Comparison of ENCODE assay signal across 8 cellular contexts in genomic region chr10:126598009-126598408, GRCh38.
DNase-seq lines count a peak whose midpoint lies in the region; ATAC-seq and TF ChIP-seq lines count a peak whose summit lies in the region.

No MANE protein-coding gene starts in this region.

- intact Hi-C loops in CD4-positive, alpha-beta T cell (cut with DNase I, micrococcal nuclease), result no loop called here

- no peaks in the 10 kb centered on the region for H3K36me3 Mint-ChIP-seq in activated T-helper 17 cell treated with anti-CD3 and anti-CD28 coated beads, Interleukin-2, amount 50 U/mL, for 72 hours (ENCODE audit: low read depth)
- no peaks in the 10 kb centered on the region for H3K36me3 Mint-ChIP-seq in CD4-positive, alpha-beta T cell (ENCODE audit: low read depth)

- peaks cover 2% of the 10 kb centered on the region for H3K27me3 Mint-ChIP-seq in activated T-helper 17 cell treated with anti-CD3 and anti-CD28 coated beads, Interleukin-2, amount 50 U/mL, for 72 hours
- H3K27me3 Mint-ChIP-seq in CD4-positive, alpha-beta T cell, result no peaks in the 10 kb centered on the region

- no peak overlapping the region for H3K4me3 Mint-ChIP-seq in activated T-helper 17 cell treated with anti-CD3 and anti-CD28 coated beads, Interleukin-2, amount 50 U/mL, for 72 hours
- no peak overlapping the region for H3K4me3 Mint-ChIP-seq in CD4-positive, alpha-beta T cell

- H3K27ac ChIP-seq in AG04450 (ENCODE audit: low read depth, low read length), result no peak overlapping the region
- H3K27ac ChIP-seq in CD4-positive, alpha-beta T cell (ENCODE audit: low read depth, low read length), result no peak overlapping the region

- H3K9me3 ChIP-seq in AG04450 (ENCODE audit: control insufficient read depth, insufficient read depth, low read length), result no peaks in the 10 kb centered on the region
- H3K9me3 ChIP-seq in CD4-positive, alpha-beta T cell (ENCODE audit: control insufficient read depth, low read length), result no peaks in the 10 kb centered on the region

- POLR2A ChIA-PET in AG04450 (lab: Yijun Ruan, JAX), result interaction anchor here (0.6 kb wide), 1 partner anchor 314 kb away, joined by 4 read pairs; no protein-coding TSS in a partner anchor
- POLR2A ChIA-PET in CD4-positive, alpha-beta T cell (lab: Charles Lee), result no interaction called here

- peak; percentile 66 for TF ChIP-seq CTCF in AG04450 (IDR thresholded peaks at IDR 0.05; ENCODE audit: low read depth, low read length)
- no peak for TF ChIP-seq CTCF in CD4-positive, alpha-beta T cell (IDR thresholded peaks at IDR 0.05)

- ATAC-seq in activated T-helper 17 cell treated with anti-CD3 and anti-CD28 coated beads, Interleukin-2, amount 50 U/mL, for 72 hours (replicated peaks), result peak; percentile 44
- ATAC-seq in CD4-positive, alpha-beta T cell (ENCODE audit: poor library complexity), result no peak
- no peak for ATAC-seq in HG03135 (IDR thresholded peaks at IDR 0.05; ENCODE audit: unreplicated experiment)

- H3K9me3 Mint-ChIP-seq in activated T-helper 17 cell treated with anti-CD3 and anti-CD28 coated beads, Interleukin-2, amount 50 U/mL, for 72 hours, result no peaks in the 10 kb centered on the region
- peaks cover 2% of the 10 kb centered on the region for H3K9me3 Mint-ChIP-seq in CD4-positive, alpha-beta T cell

- CTCF ChIA-PET in AG04450 (lab: Charles Lee), result interaction anchor here (0.9 to 2.9 kb wide), 3 partner anchors 662 to 730 kb away, joined by 3 to 22 read pairs (median 4); no protein-coding TSS in a partner anchor
- CTCF ChIA-PET in CD4-positive, alpha-beta T cell (lab: Charles Lee), result no interaction called here

- H3K4me1 Mint-ChIP-seq in activated T-helper 17 cell treated with anti-CD3 and anti-CD28 coated beads, Interleukin-2, amount 50 U/mL, for 72 hours, result no peaks in the 10 kb centered on the region
- H3K4me1 Mint-ChIP-seq in CD4-positive, alpha-beta T cell (ENCODE audit: low read depth), result no peaks in the 10 kb centered on the region

- in situ Hi-C loops in KBM-7 (cut with MboI; ENCODE audit: low pct_unique_long_range_greater_than_20kb, low sequenced_read_pairs), result no loop called here

- DNase-seq in AG04450 (ENCODE audit: low read depth, low spot score), result no peak
- peak; percentile 36 for DNase-seq in GDM1 (lab: John Stamatoyannopoulos, UW)
- DNase-seq in KBM-7, result peak; percentile 30
- DNase-seq in kidney glomerular epithelial cell (lab: John Stamatoyannopoulos, UW), result peak; percentile 28
- no peak for DNase-seq in CD4-positive, alpha-beta T cell
- DNase-seq in activated CD4-positive, CD25-positive, alpha-beta regulatory T cell (lab: John Stamatoyannopoulos, UW), result no peak

- no peaks in the 10 kb centered on the region for H3K27me3 ChIP-seq in AG04450 (ENCODE audit: control insufficient read depth, insufficient read depth, low read length)
- H3K27me3 ChIP-seq in CD4-positive, alpha-beta T cell (ENCODE audit: control insufficient read depth, insufficient read depth, low read length), result no peaks in the 10 kb centered on the region

- no peak overlapping the region for H3K4me3 ChIP-seq in AG04450 (ENCODE audit: low read depth, low read length)

- no peak overlapping the region for H3K27ac Mint-ChIP-seq in activated T-helper 17 cell treated with anti-CD3 and anti-CD28 coated beads, Interleukin-2, amount 50 U/mL, for 72 hours
- no peak overlapping the region for H3K27ac Mint-ChIP-seq in CD4-positive, alpha-beta T cell

Comparison
In these comparisons a context has a peak if more than half of its experiments do, and no peak if none do; other contexts are left out.
1. DNase-seq: peak in GDM1 (single experiment), KBM-7 (single experiment) and kidney glomerular epithelial cell (single experiment); none in AG04450 (single experiment), CD4-positive, alpha-beta T cell (0 of 10) and activated CD4-positive, CD25-positive, alpha-beta regulatory T cell (0 of 4).